ENCODE assay signal across 17 cellular contexts in the genomic region with DNA sequence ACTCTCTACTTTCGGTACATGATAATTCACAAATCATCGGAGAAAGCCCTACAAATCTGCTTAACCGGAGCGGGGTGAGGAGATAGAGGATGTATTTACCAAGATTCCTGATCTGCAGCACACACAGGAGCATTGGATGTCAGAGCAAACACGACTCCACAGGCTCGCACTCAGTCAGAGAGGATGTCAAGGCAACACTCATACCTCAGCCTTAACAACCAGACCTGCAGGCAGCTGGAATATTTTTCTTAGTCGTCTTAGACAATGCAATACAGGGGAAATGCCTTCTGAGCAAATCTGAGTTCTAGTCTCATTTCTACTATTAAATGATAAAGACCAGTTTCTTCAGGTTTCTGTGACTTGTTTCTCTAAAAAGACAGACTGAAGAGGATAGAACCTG.
"Had no signal": no experiment of that assay in that cellular context is flagged by ENCODE, and none has a peak within 500 bp of the region (broad histone marks: within the 10 kb centered on the region; RNA-seq: fewer than 3 reads in every experiment).

No MANE protein-coding gene starts in this region.

- H3K4me3 ChIP-seq: lung, sigmoid colon, skin epidermis, stomach, thoracic aorta, transverse colon had no signal

- H3K9me3 ChIP-seq: sigmoid colon, thoracic aorta, transverse colon had no signal

- DNase-seq: effector memory CD8-positive, alpha-beta T cell; foreskin keratinocyte; left colon; left ventricle myocardium superior; naive thymus-derived CD4-positive, alpha-beta T cell; nephron progenitor cell; posterior cingulate gyrus; sigmoid colon; stimulated activated CD4-positive, alpha-beta T cell treated with anti-CD3 and anti-CD28 coated beads, Interleukin-12 subunit alpha, Interleukin-12 subunit beta, amount 100 ng/mL, for 4 hours; stimulated activated naive CD4-positive, alpha-beta T cell; stomach; substantia nigra; transverse colon had no signal

- FAIRE-seq: colon had no signal

- H3K27ac ChIP-seq: foreskin keratinocyte, sigmoid colon, skin epidermis, stomach, thoracic aorta, transverse colon had no signal

- H3K27me3 ChIP-seq: foreskin keratinocyte, sigmoid colon, stomach, transverse colon had no signal

- H3K36me3 ChIP-seq: sigmoid colon, stomach, thoracic aorta, transverse colon had no signal

- H3K4me1 ChIP-seq: foreskin keratinocyte, sigmoid colon, stomach, transverse colon had no signal
